8 cellular contexts compared by ENCODE assay signal in the genomic region with DNA sequence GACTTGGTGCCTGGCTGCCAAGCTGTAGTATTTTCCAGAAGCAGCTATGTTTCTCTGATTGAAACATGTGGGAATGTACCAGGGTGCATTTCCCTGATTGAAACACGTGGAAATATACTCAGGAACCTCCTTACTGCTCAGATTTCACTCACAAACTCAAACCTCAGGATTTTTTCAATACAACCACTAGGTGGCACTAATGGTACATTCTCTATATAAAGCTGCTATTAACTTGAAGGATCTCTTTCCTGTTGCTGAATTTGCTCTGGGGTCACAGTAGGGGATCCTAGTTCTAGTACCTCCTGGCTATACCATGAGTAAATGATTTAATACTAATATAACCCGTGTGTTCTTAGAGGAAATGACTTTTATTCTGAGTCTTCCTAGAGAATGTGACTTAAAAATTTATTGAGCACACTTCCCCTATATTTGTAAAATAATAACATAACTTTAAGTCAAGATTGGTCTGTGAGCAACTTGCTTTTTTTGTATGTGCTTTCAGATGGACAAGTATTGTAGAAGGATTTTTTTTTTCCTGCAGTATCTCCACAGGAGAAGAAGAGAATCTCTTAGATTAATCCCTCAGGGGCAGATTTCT.
A peak's percentile ranks its signal among the peaks of the same experiment; 100 is the strongest.
DNase-seq lines count a peak whose midpoint lies in the region; ATAC-seq and TF ChIP-seq lines count a peak whose summit lies in the region.

No MANE protein-coding gene starts in this region.

- 0% methylated on average over 2 of the region's 2 CpGs for WGBS in right lobe of liver (ENCODE audit: insufficient coverage, low coverage, low lambda C conversion rate, missing lambda C conversion rate)

- DNase-seq in AG04449 (ENCODE audit: low read depth, low spot score) (no peak), NCI-H526 treated with DMSO at 0.1 percent for 48 hours (lab: John Stamatoyannopoulos, UW) (peak; percentile 31), cardiac fibroblast (ENCODE audit: low read depth in 2 of 2) (peak; percentile 46 to 65), right lobe of liver (no peak)
- DNase-seq in stimulated activated CD4-positive, alpha-beta T cell treated with anti-CD3 and anti-CD28 coated beads, Interleukin-1b, Interleukin-23, amount 100 ng/mL, for 48 hours: no peak

- no peaks in the 10 kb centered on the region for H3K4me1 ChIP-seq in right lobe of liver

- CTCF ChIA-PET in AG04449 (lab: Yijun Ruan, JAX): no interaction called here

- ATAC-seq in GM18508 (IDR thresholded peaks at IDR 0.05; ENCODE audit: insufficient read depth, unreplicated experiment): peak; percentile 93
- ATAC-seq in HG03575 (IDR thresholded peaks at IDR 0.05; ENCODE audit: extremely low read depth, insufficient number of reproducible peaks, low FRiP score, unreplicated experiment): peak; percentile 79
- peak; percentile 76 to 86 (median 84) for ATAC-seq in right lobe of liver
- no peak for ATAC-seq in HG02970 (IDR thresholded peaks at IDR 0.05; ENCODE audit: low FRiP score, unreplicated experiment)

- H3K27ac ChIP-seq in right lobe of liver: no peak overlapping the region

- H3K27me3 ChIP-seq in right lobe of liver: no peaks in the 10 kb centered on the region

- POLR2A ChIA-PET in AG04449 (lab: Yijun Ruan, JAX): no interaction called here

- no peaks in the 10 kb centered on the region for H3K36me3 ChIP-seq in right lobe of liver

- TF ChIP-seq POLR2A in right lobe of liver (IDR thresholded peaks at IDR 0.05): no peak

- no peaks in the 10 kb centered on the region for H3K9me3 ChIP-seq in right lobe of liver

- intact Hi-C loops in right lobe of liver (cut with DNase I): loop anchor here in 1 of 2 donors (10.0 kb wide), 1 partner anchor 98 kb away; no protein-coding TSS in a partner anchor

- H3K4me3 ChIP-seq in AG04449 (ENCODE audit: low read depth, low read length): no peak overlapping the region
- H3K4me3 ChIP-seq in cardiac fibroblast (replicated peaks in 1 of 2; ENCODE audit: low read depth in 2 of 2, low read length in 2 of 2): no peak overlapping the region
- H3K4me3 ChIP-seq in right lobe of liver: no peak overlapping the region

- TF ChIP-seq CTCF in AG04449 (IDR thresholded peaks at IDR 0.05; ENCODE audit: insufficient read depth, low read length, missing control alignments) (peak; percentile 17), cardiac fibroblast (IDR thresholded peaks at IDR 0.05; ENCODE audit: low read depth, low read length) (peak; percentile 52), right lobe of liver (IDR thresholded peaks at IDR 0.05) (peak; percentile 62 to 73 (median 68))

Comparison
In these comparisons a context has a peak if more than half of its experiments do, and no peak if none do; other contexts are left out.
1. DNase-seq: peak in NCI-H526 treated with DMSO at 0.1 percent for 48 hours (single experiment) and cardiac fibroblast (2 of 2); none in AG04449 (single experiment), right lobe of liver (0 of 3) and stimulated activated CD4-positive, alpha-beta T cell treated with anti-CD3 and anti-CD28 coated beads, Interleukin-1b, Interleukin-23, amount 100 ng/mL, for 48 hours (single experiment).
2. CTCF ChIP-seq: peak in every context shown above with its lines; median percentile 68 in right lobe of liver; 52 in cardiac fibroblast; 17 in AG04449.